9 cellular contexts compared by ENCODE assay signal in the genomic region with DNA sequence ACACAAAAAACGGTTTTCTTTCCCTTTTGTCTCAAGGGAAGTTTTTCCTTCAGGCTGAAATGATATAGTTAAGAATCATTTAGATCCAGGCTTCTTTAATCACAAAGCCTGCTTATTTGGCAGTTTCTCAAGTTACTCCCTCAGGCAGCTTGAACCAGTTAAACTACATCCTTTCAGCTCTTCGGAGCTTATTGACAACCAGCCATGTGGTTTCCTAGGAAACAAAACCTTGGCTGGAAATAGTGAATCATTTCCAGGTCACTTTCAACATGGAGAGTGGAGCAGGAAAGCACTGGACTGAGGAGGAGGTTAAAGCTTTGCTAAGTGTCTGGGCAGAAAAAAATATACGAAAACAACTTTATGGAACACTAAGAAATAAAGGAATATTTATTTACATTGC. TPM values are rescaled to one million over a fixed set of nuclear protein-coding genes. Genes with fewer than 3 reads are reported as not detected.
A peak's percentile ranks its signal among the peaks of the same experiment; 100 is the strongest.
DNase-seq lines count a peak whose midpoint lies in the region; FAIRE-seq and TF ChIP-seq lines count a peak whose summit lies in the region.
"Had no signal": no experiment of that assay in that cellular context is flagged by ENCODE, and none has a peak within 500 bp of the region (broad histone marks: within the 10 kb centered on the region; RNA-seq: fewer than 3 reads in every experiment).

No MANE protein-coding gene starts in this region.

- DNase-seq in AG09309 (ENCODE audit: low read depth), result peak; percentile 96
- DNase-seq in HK-2 (ENCODE audit: unreplicated experiment), result peak; percentile 31
- DNase-seq in NCI-H82 (lab: John Stamatoyannopoulos, UW), result peak; percentile 71
- peak; percentile 97 for DNase-seq in cerebellar cortex (ENCODE audit: low spot score)
- DNase-seq in kidney, result no peak
- DNase-seq in activated effector memory CD4-positive, alpha-beta T cell treated with anti-CD3 and anti-CD28 coated beads, Interleukin-2, amount 50 U/mL, for 16 hours, result no peak
- no peak for DNase-seq in activated gamma-delta T cell treated with Interleukin-2 at 50 U/mL for 16 hours

- H3K9me3 Mint-ChIP-seq in stimulated activated naive CD8-positive, alpha-beta T cell treated with anti-CD3 and anti-CD28 coated beads, Interleukin-15, Interleukin-2, amounts not matched to agents 100 ng/mL and 50 ng/mL, for 24 hours, result no peaks in the 10 kb centered on the region

- intact Hi-C loops in kidney (cut with DNase I), result no loop called here

- TF ChIP-seq CTCF in AG09309 (IDR thresholded peaks at IDR 0.05; ENCODE audit: control insufficient read depth, insufficient read depth, low read depth, low read length, missing control alignments) (no peak), kidney (IDR thresholded peaks at IDR 0.05; ENCODE audit: borderline replicate concordance, extremely low read depth, insufficient read depth) (no peak)

- FAIRE-seq in kidney (lab: Jason Lieb, UNC), result peak; percentile 99
- FAIRE-seq: GM12878 had no signal

- peak overlapping the region; percentile 64 for H3K27ac Mint-ChIP-seq in stimulated activated naive CD8-positive, alpha-beta T cell treated with anti-CD3 and anti-CD28 coated beads, Interleukin-15, Interleukin-2, amounts not matched to agents 100 ng/mL and 50 ng/mL, for 24 hours

- peak overlapping the region in 1 of 2 donors; percentile 57 for H3K9ac ChIP-seq in kidney (ENCODE audit: low read length in 2 of 2)

- peaks cover 33% of the 10 kb centered on the region for H3K4me1 Mint-ChIP-seq in stimulated activated naive CD8-positive, alpha-beta T cell treated with anti-CD3 and anti-CD28 coated beads, Interleukin-15, Interleukin-2, amounts not matched to agents 100 ng/mL and 50 ng/mL, for 24 hours (ENCODE audit: low read depth)

- H3K4me1 ChIP-seq in kidney (ENCODE audit: control insufficient read depth in 1 of 2, insufficient read depth in 1 of 2, low read depth in 1 of 2, low read length in 2 of 2), result peaks cover 0 to 9% of the 10 kb centered on the region in 2 donors

- H3K36me3 Mint-ChIP-seq in stimulated activated naive CD8-positive, alpha-beta T cell treated with anti-CD3 and anti-CD28 coated beads, Interleukin-15, Interleukin-2, amounts not matched to agents 100 ng/mL and 50 ng/mL, for 24 hours (ENCODE audit: low read depth), result peaks cover 24% of the 10 kb centered on the region

- H3K4me3 ChIP-seq in AG09309 (ENCODE audit: control insufficient read depth, low read depth, low read length) (peak overlapping the region; percentile 0; the same call in 1 of the 2 replicates), kidney (ENCODE audit: low read length in 2 of 2) (peak overlapping the region; percentile 69 to 75)
- H3K4me3 ChIP-seq: GM12878 had no signal

- H3K9me3 ChIP-seq in kidney (ENCODE audit: control insufficient read depth in 1 of 2, low read length in 2 of 2), result no peaks in the 10 kb centered on the region

- H3K36me3 ChIP-seq in kidney (ENCODE audit: control insufficient read depth in 1 of 2, insufficient read depth in 2 of 2, low read length in 2 of 2), result peaks cover 0 to 2% of the 10 kb centered on the region in 2 donors

- H3K4me3 Mint-ChIP-seq in stimulated activated naive CD8-positive, alpha-beta T cell treated with anti-CD3 and anti-CD28 coated beads, Interleukin-15, Interleukin-2, amounts not matched to agents 100 ng/mL and 50 ng/mL, for 24 hours, result no peak overlapping the region

- peak overlapping the region in 1 of 2 donors; percentile 67 for H3K27ac ChIP-seq in kidney (ENCODE audit: low read depth in 2 of 2, low read length in 2 of 2)

- H3K27me3 Mint-ChIP-seq in stimulated activated naive CD8-positive, alpha-beta T cell treated with anti-CD3 and anti-CD28 coated beads, Interleukin-15, Interleukin-2, amounts not matched to agents 100 ng/mL and 50 ng/mL, for 24 hours, result no peaks in the 10 kb centered on the region

RNA-seq across cellular contexts. Expression of a gene that starts 23.0 kb away (rescaled TPM):
- 16.7 TPM for total RNA-seq in kidney
- polyA plus RNA-seq in kidney (ENCODE audit: insufficient read depth, low read depth, low replicate concordance), result 6.0 TPM

RNA-seq across cellular contexts. Expression of a gene that starts 25.2 kb away (rescaled TPM):
- 11.2 TPM for total RNA-seq in kidney
- polyA plus RNA-seq in kidney (ENCODE audit: insufficient read depth, low read depth, low replicate concordance), result 3.6 TPM

RNA-seq across cellular contexts. Expression of a gene that starts 25.8 kb away (rescaled TPM):
- total RNA-seq in kidney, result 51.7 TPM
- polyA plus RNA-seq in kidney (ENCODE audit: insufficient read depth, low read depth, low replicate concordance), result 39.3 TPM

RNA-seq across cellular contexts. Expression of a gene that starts 57.2 kb away (rescaled TPM):
- total RNA-seq in kidney, result 90.8 TPM
- polyA plus RNA-seq in kidney (ENCODE audit: insufficient read depth, low read depth, low replicate concordance), result 23.1 TPM

Comparison
In these comparisons a context has a peak if more than half of its experiments do, and no peak if none do; other contexts are left out.
1. DNase-seq: peak in AG09309 (single experiment), HK-2 (single experiment), NCI-H82 (single experiment) and cerebellar cortex (single experiment); none in kidney (single experiment), activated effector memory CD4-positive, alpha-beta T cell treated with anti-CD3 and anti-CD28 coated beads, Interleukin-2, amount 50 U/mL, for 16 hours (single experiment) and activated gamma-delta T cell treated with Interleukin-2 at 50 U/mL for 16 hours (single experiment).